ENCODE assay signal across 12 cellular contexts in the genomic region with DNA sequence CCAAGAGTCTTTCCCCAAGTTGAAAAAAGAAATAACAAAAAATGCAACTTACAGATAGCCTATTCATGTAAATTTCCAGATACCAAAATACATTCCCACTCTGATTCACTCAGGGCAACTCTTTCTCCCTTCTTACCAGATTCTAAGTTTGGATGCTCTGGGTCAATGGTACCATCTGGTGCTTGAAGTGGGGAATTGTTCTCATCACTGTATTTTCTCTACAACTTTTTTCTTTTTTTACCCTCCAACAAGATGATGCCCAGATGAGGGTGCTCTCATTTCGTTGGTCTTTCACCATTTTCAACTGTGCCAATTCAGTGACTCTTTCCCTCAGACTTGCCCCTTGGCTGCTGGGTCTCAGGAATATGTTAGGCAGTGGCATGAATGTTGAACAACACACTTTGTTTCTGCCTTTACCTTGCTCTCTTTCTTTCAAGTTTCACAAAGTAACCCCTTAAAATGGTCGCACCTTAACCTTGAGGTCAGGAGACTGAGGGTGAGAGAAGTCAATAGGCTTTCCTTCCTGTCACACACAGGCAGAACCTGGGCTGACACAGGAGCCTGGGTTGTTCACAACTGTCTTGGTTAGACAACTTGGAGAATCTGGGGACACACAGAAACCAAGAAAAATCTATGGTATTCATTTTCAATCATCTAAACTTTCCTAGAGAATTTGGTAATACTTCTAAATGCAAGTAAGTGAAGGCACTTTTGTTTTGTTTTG.
DNase-seq lines count a peak whose midpoint lies in the region; ATAC-seq and TF ChIP-seq lines count a peak whose summit lies in the region.
"Had no signal": no experiment of that assay in that cellular context is flagged by ENCODE, and none has a peak within 500 bp of the region (broad histone marks: within the 10 kb centered on the region; RNA-seq: fewer than 3 reads in every experiment).

No MANE protein-coding gene starts in this region.

- WGBS in upper lobe of left lung, 2 donors = 60% methylated on average over 2 of the region's 2 CpGs

- TF ChIP-seq POLR2A in upper lobe of left lung (IDR thresholded peaks at IDR 0.05) = no peak

- DNase-seq in NCI-H1417 (lab: John Stamatoyannopoulos, UW) (peak in 2 of 3 experiments; percentile 5 to 58), NCI-H1417 treated with DMSO at 0.1 percent for 48 hours (lab: John Stamatoyannopoulos, UW) (no peak), PC-9 (no peak), fibroblast of gingiva (ENCODE audit: low read depth) (peak; percentile 32), putamen (ENCODE audit: low spot score) (peak; percentile 86), upper lobe of left lung (no peak), DMS79 treated with DMSO at 0.1 percent for 48 hours (lab: John Stamatoyannopoulos, UW) (no peak)
- DNase-seq: effector CD8-positive, alpha-beta T cell; H7; sigmoid colon had no signal

- no peak for TF ChIP-seq EP300 in upper lobe of left lung (IDR thresholded peaks at IDR 0.05)

- POLR2A ChIA-PET in PC-9 (lab: Charles Lee; ENCODE audit: unreplicated experiment) = no interaction called here

- H3F3A ChIP-seq in PC-9 (ENCODE audit: insufficient read depth, low read depth) = peaks cover 4% of the 10 kb centered on the region; the same call in 1 of the 2 replicates

- H2AFZ ChIP-seq in PC-9 = no peak overlapping the region

- H3K9me3 ChIP-seq in PC-9 (ENCODE audit: insufficient read depth, low read depth) (no peaks in the 10 kb centered on the region; the same call in 1 of the 2 replicates), upper lobe of left lung (no peaks in the 10 kb centered on the region)
- H3K9me3 ChIP-seq: sigmoid colon had no signal

- no peaks in the 10 kb centered on the region for H4K20me1 ChIP-seq in PC-9 (ENCODE audit: insufficient read depth)

- peak; percentile 48 for TF ChIP-seq CTCF in PC-9 (conservative IDR thresholded peaks at IDR 0.05)
- TF ChIP-seq CTCF in upper lobe of left lung (IDR thresholded peaks at IDR 0.05) = peak in 1 of 6 experiments; percentile 30

- H3K27ac ChIP-seq in PC-9 = peak overlapping the region; percentile 56
- H3K27ac ChIP-seq in upper lobe of left lung = no peak overlapping the region
- H3K27ac ChIP-seq: sigmoid colon, SK-N-MC had no signal

- H3K4me3 ChIP-seq in PC-9 (no peak overlapping the region), upper lobe of left lung (no peak overlapping the region)
- H3K4me3 ChIP-seq: sigmoid colon, SK-N-MC had no signal

- CTCF ChIA-PET in PC-9 (lab: Charles Lee) = interaction anchor here (0.7 kb wide), 1 partner anchor 618 kb away, joined by 3 read pairs; no protein-coding TSS in a partner anchor

- H3K27me3 ChIP-seq in PC-9 (ENCODE audit: insufficient read depth, low read depth) (no peaks in the 10 kb centered on the region), upper lobe of left lung (no peaks in the 10 kb centered on the region)
- H3K27me3 ChIP-seq: sigmoid colon had no signal

- H3K4me1 ChIP-seq in PC-9 (replicated peaks; ENCODE audit: insufficient read depth) (peaks cover 9% of the 10 kb centered on the region), upper lobe of left lung (no peaks in the 10 kb centered on the region)
- H3K4me1 ChIP-seq: sigmoid colon had no signal

- ATAC-seq in upper lobe of left lung (ENCODE audit: low FRiP score in 2 of 2) (no peak), HG03378 (IDR thresholded peaks at IDR 0.05; ENCODE audit: unreplicated experiment) (no peak)

- H3K4me2 ChIP-seq in PC-9 = peak overlapping the region; percentile 1; the same call in 1 of the 2 replicates

- H3K79me2 ChIP-seq in PC-9 (ENCODE audit: low read depth) = no peaks in the 10 kb centered on the region

- no peaks in the 10 kb centered on the region; the same call in 1 of the 2 replicates for H3K9me2 ChIP-seq in PC-9 (ENCODE audit: insufficient read depth)

- H3K36me3 ChIP-seq in PC-9 (ENCODE audit: low read depth) (no peaks in the 10 kb centered on the region), upper lobe of left lung (no peaks in the 10 kb centered on the region)
- H3K36me3 ChIP-seq: sigmoid colon had no signal

- no TSS peak for BruUV-seq in PC-9 (replicated peaks; lab: Mats Ljungman, UMichigan)

- intact Hi-C loops in PC-9 (cut with micrococcal nuclease; ENCODE audit: unreplicated experiment) = loop anchor here (1.0 to 2.0 kb wide), 3 partner anchors 66 to 560 kb away; no protein-coding TSS in a partner anchor

Comparison
In these comparisons a context has a peak if more than half of its experiments do, and no peak if none do; other contexts are left out.
1. DNase-seq: peak in NCI-H1417 (2 of 3), fibroblast of gingiva (single experiment) and putamen (single experiment); none in NCI-H1417 treated with DMSO at 0.1 percent for 48 hours (single experiment), PC-9 (0 of 2), upper lobe of left lung (0 of 2) and DMS79 treated with DMSO at 0.1 percent for 48 hours (single experiment).